In genomic region chr3:48151058-48151806, GRCh38 we compare ENCODE assay signal across 9 cellular contexts. TPM values are rescaled to one million over a fixed set of nuclear protein-coding genes. Genes with fewer than 3 reads are reported as not detected.
A peak's percentile ranks its signal among the peaks of the same experiment; 100 is the strongest.
DNase-seq lines count a peak whose midpoint lies in the region; ATAC-seq and TF ChIP-seq lines count a peak whose summit lies in the region.
"Had no signal": no experiment of that assay in that cellular context is flagged by ENCODE, and none has a peak within 500 bp of the region (broad histone marks: within the 10 kb centered on the region; RNA-seq: fewer than 3 reads in every experiment).

No MANE protein-coding gene starts in this region.

- no peak overlapping the region for H3K27ac ChIP-seq in endodermal cell (ENCODE audit: low read depth, low read length)

- H3K36me3 Mint-ChIP-seq in endodermal cell (ENCODE audit: low read depth) (no peaks in the 10 kb centered on the region), mesothelial cell of epicardium (no peaks in the 10 kb centered on the region)
- H3K36me3 Mint-ChIP-seq: activated naive CD4-positive, alpha-beta T cell treated with anti-CD3 and anti-CD28 coated beads, Interleukin-2, amount 50 U/mL, for 24 hours had no signal

- no peak overlapping the region for H3K9ac ChIP-seq in endodermal cell (ENCODE audit: extremely low read depth, low read length, poor library complexity, severe bottlenecking)

- H3K4me1 ChIP-seq in endodermal cell (ENCODE audit: control insufficient read depth, insufficient read depth, low read length): no peaks in the 10 kb centered on the region

- 49 to 63% methylated on average over 6 to 8 of the region's 8 CpGs for WGBS in endodermal cell (ENCODE audit: insufficient coverage in 1 of 2, insufficient read length in 1 of 2), 2 experiments

- H3K4me3 Mint-ChIP-seq in endodermal cell (no peak overlapping the region), mesothelial cell of epicardium (no peak overlapping the region)
- H3K4me3 Mint-ChIP-seq: activated naive CD4-positive, alpha-beta T cell treated with anti-CD3 and anti-CD28 coated beads, Interleukin-2, amount 50 U/mL, for 24 hours had no signal

- ATAC-seq in HG02885 (IDR thresholded peaks at IDR 0.05; ENCODE audit: poor library complexity, unreplicated experiment) (peak; percentile 50), GM18502 (IDR thresholded peaks at IDR 0.05; ENCODE audit: poor library complexity, unreplicated experiment) (no peak)

- H3K4me1 Mint-ChIP-seq in endodermal cell: peaks cover 9% of the 10 kb centered on the region
- peaks cover 6% of the 10 kb centered on the region for H3K4me1 Mint-ChIP-seq in mesothelial cell of epicardium
- H3K4me1 Mint-ChIP-seq: activated naive CD4-positive, alpha-beta T cell treated with anti-CD3 and anti-CD28 coated beads, Interleukin-2, amount 50 U/mL, for 24 hours had no signal

- TF ChIP-seq CTCF in endodermal cell (conservative IDR thresholded peaks at IDR 0.05) (peak; percentile 96), mesothelial cell of epicardium (IDR thresholded peaks at IDR 0.05; ENCODE audit: unreplicated experiment) (peak; percentile 49)

- DNase-seq in DMS114 treated with DMSO at 0.1 percent for 48 hours (lab: John Stamatoyannopoulos, UW; ENCODE audit: unreplicated experiment) (peak; percentile 58), NCI-H526 (lab: John Stamatoyannopoulos, UW) (peak; percentile 66 to 88), endodermal cell (peak; percentile 96), mesothelial cell of epicardium (ENCODE audit: low spot score in 2 of 2, unreplicated experiment in 2 of 2) (peak; percentile 52 to 77)
- DNase-seq in activated CD8-positive, alpha-beta memory T cell treated with anti-CD3 and anti-CD28 coated beads for 4 hours (ENCODE audit: low read depth in 2 of 2): peak; percentile 4 to 7
- peak; percentile 15 for DNase-seq in stimulated activated CD8-positive, alpha-beta memory T cell treated with anti-CD3 and anti-CD28 coated beads, Interleukin-15, amount 100 ng/mL, for 24 hours (ENCODE audit: low read depth)

- no peaks in the 10 kb centered on the region for H3K27me3 ChIP-seq in endodermal cell (ENCODE audit: control insufficient read depth, insufficient read depth, low read length, poor library complexity, severe bottlenecking)

- no peak overlapping the region for H3K27ac Mint-ChIP-seq in endodermal cell
- peak overlapping the region; percentile 10 for H3K27ac Mint-ChIP-seq in mesothelial cell of epicardium
- H3K27ac Mint-ChIP-seq: activated naive CD4-positive, alpha-beta T cell treated with anti-CD3 and anti-CD28 coated beads, Interleukin-2, amount 50 U/mL, for 24 hours had no signal

- H3K4me3 ChIP-seq in endodermal cell (ENCODE audit: low read length): no peak overlapping the region

- H3K36me3 ChIP-seq in endodermal cell (ENCODE audit: control insufficient read depth, insufficient read depth, low read length): no peaks in the 10 kb centered on the region

- no peaks in the 10 kb centered on the region for H3K9me3 Mint-ChIP-seq in endodermal cell
- H3K9me3 Mint-ChIP-seq in mesothelial cell of epicardium: no peaks in the 10 kb centered on the region
- H3K9me3 Mint-ChIP-seq: activated naive CD4-positive, alpha-beta T cell treated with anti-CD3 and anti-CD28 coated beads, Interleukin-2, amount 50 U/mL, for 24 hours had no signal

- H3K9me3 ChIP-seq in endodermal cell (ENCODE audit: control insufficient read depth, low read length): no peaks in the 10 kb centered on the region

- H3K27me3 Mint-ChIP-seq in endodermal cell (ENCODE audit: insufficient read depth): no peaks in the 10 kb centered on the region
- H3K27me3 Mint-ChIP-seq in mesothelial cell of epicardium (ENCODE audit: low read depth): no peaks in the 10 kb centered on the region
- H3K27me3 Mint-ChIP-seq: activated naive CD4-positive, alpha-beta T cell treated with anti-CD3 and anti-CD28 coated beads, Interleukin-2, amount 50 U/mL, for 24 hours had no signal

RNA-seq across cellular contexts. Expression of gene CDC25A, which starts 37.0 kb away (rescaled TPM):
- total RNA-seq in endodermal cell (10 to 100 TPM; 40.4 to 50.9 TPM), mesothelial cell of epicardium (12.1 to 13.1 TPM (median 13.0 TPM) in 3 replicates)
- 35.0 TPM for polyA plus RNA-seq in endodermal cell (2013, experiment 1 of 2)
- 31.3 TPM for polyA plus RNA-seq in endodermal cell (2013, experiment 2 of 2)

Comparison
In these comparisons a context has a peak if more than half of its experiments do, and no peak if none do; other contexts are left out.
1. DNase-seq: peak in every context shown above with its lines; median percentile 96 in endodermal cell; 77 in NCI-H526; 64 in mesothelial cell of epicardium; 58 in DMS114 treated with DMSO at 0.1 percent for 48 hours; 15 in stimulated activated CD8-positive, alpha-beta memory T cell treated with anti-CD3 and anti-CD28 coated beads, Interleukin-15, amount 100 ng/mL, for 24 hours; 6 in activated CD8-positive, alpha-beta memory T cell treated with anti-CD3 and anti-CD28 coated beads for 4 hours.